ENCODE assay signal across 10 cellular contexts in genomic region chr4:36332023-36332781, GRCh38. TPM values are rescaled to one million over a fixed set of nuclear protein-coding genes. Genes with fewer than 3 reads are reported as not detected.
DNase-seq lines count a peak whose midpoint lies in the region; ATAC-seq and TF ChIP-seq lines count a peak whose summit lies in the region.
"Had no signal": no experiment of that assay in that cellular context is flagged by ENCODE, and none has a peak within 500 bp of the region (broad histone marks: within the 10 kb centered on the region; RNA-seq: fewer than 3 reads in every experiment).

No MANE protein-coding gene starts in this region.

- no peaks in the 10 kb centered on the region for H3K36me3 ChIP-seq in body of pancreas (replicated peaks in 1 of 2; ENCODE audit: insufficient read depth in 1 of 2, low read depth in 2 of 2)
- H3K36me3 ChIP-seq: cardiac muscle cell had no signal

- no peak overlapping the region for H3K27ac ChIP-seq in body of pancreas
- H3K27ac ChIP-seq: cardiac muscle cell had no signal

- TF ChIP-seq CTCF in body of pancreas (IDR thresholded peaks at IDR 0.05) (no peak), MCF 10A (IDR thresholded peaks at IDR 0.05; ENCODE audit: unreplicated experiment) (no peak)

- DNase-seq in anterior cingulate cortex (lab: John Stamatoyannopoulos, UW) (peak in 46 of 58 donors; percentile 1 to 86 (median 56)), body of pancreas (no peak), MCF 10A (ENCODE audit: unreplicated experiment) (no peak), SKM-1 treated with dmso at 0.1 percent for 144 hours (lab: John Stamatoyannopoulos, UW; ENCODE audit: unreplicated experiment) (no peak), NCI-H187 treated with DMSO at 0.1 percent for 48 hours (lab: John Stamatoyannopoulos, UW) (no peak)

- 78 to 85% methylated on average over 7 of the region's 7 CpGs for WGBS in body of pancreas, 2 donors

- no peaks in the 10 kb centered on the region for H3K27me3 ChIP-seq in body of pancreas
- H3K27me3 ChIP-seq: cardiac muscle cell had no signal

- no TSS peak for BruUV-seq in MCF 10A (replicated peaks; lab: Mats Ljungman, UMichigan)

- CTCF ChIA-PET in MCF 10A (lab: Yijun Ruan, JAX) = interaction anchor here (0.6 to 1.3 kb wide), 6 partner anchors 16 to 1052 kb away, joined by 3 to 5 read pairs (median 4); no protein-coding TSS in a partner anchor

- H3K27ac Mint-ChIP-seq in MCF 10A (ENCODE audit: low read depth, unreplicated experiment) = no peak overlapping the region

- H3K9me3 Mint-ChIP-seq in MCF 10A (ENCODE audit: unreplicated experiment) = no peaks in the 10 kb centered on the region

- H3K4me1 ChIP-seq in body of pancreas = no peaks in the 10 kb centered on the region

- H3K9me3 ChIP-seq in body of pancreas = no peaks in the 10 kb centered on the region

- H3K36me3 Mint-ChIP-seq in MCF 10A (ENCODE audit: insufficient read depth, unreplicated experiment) = no peaks in the 10 kb centered on the region

- H3K4me3 ChIP-seq in GM08714 (ENCODE audit: low read length) = peak overlapping the region; percentile 49; the same call in 1 of the 2 replicates
- no peak overlapping the region for H3K4me3 ChIP-seq in body of pancreas
- H3K4me3 ChIP-seq: cardiac muscle cell had no signal

- ATAC-seq in GM19324 (IDR thresholded peaks at IDR 0.05; ENCODE audit: low FRiP score, unreplicated experiment) (peak; percentile 84), HG02981 (IDR thresholded peaks at IDR 0.05; ENCODE audit: unreplicated experiment) (peak; percentile 52), body of pancreas (no peak)

- intact Hi-C loops in body of pancreas (cut with DNase I) = no loop called here
- intact Hi-C loops in MCF 10A (cut with micrococcal nuclease) = no loop called here

- H3K27me3 Mint-ChIP-seq in MCF 10A (ENCODE audit: insufficient read depth, unreplicated experiment) = no peaks in the 10 kb centered on the region

- no peaks in the 10 kb centered on the region for H3K4me1 Mint-ChIP-seq in MCF 10A (ENCODE audit: insufficient read depth, unreplicated experiment)

- H3K4me3 Mint-ChIP-seq in MCF 10A (ENCODE audit: unreplicated experiment) = no peak overlapping the region

- no peak for TF ChIP-seq POLR2A in body of pancreas (IDR thresholded peaks at IDR 0.05)

- POLR2A ChIA-PET in MCF 10A (lab: Yijun Ruan, JAX) = no interaction called here

RNA-seq across cellular contexts. Expression of gene DTHD1, which starts 50.8 kb away (rescaled TPM):
- total RNA-seq in body of pancreas = under 1 TPM in 1 of 2 donors, not detected in 1; under 0.01 TPM
- not detected in 2 replicates for total RNA-seq in MCF 10A (2022)
- total RNA-seq: cardiac muscle cell, LHCN-M2 had no signal

Comparison
In these comparisons a context has a peak if more than half of its experiments do, and no peak if none do; other contexts are left out.
1. DNase-seq: peak in anterior cingulate cortex (46 of 58); none in body of pancreas (0 of 4), MCF 10A (single experiment), SKM-1 treated with dmso at 0.1 percent for 144 hours (single experiment) and NCI-H187 treated with DMSO at 0.1 percent for 48 hours (single experiment).